Comparison of ENCODE assay signal across 18 cellular contexts in the genomic region with DNA sequence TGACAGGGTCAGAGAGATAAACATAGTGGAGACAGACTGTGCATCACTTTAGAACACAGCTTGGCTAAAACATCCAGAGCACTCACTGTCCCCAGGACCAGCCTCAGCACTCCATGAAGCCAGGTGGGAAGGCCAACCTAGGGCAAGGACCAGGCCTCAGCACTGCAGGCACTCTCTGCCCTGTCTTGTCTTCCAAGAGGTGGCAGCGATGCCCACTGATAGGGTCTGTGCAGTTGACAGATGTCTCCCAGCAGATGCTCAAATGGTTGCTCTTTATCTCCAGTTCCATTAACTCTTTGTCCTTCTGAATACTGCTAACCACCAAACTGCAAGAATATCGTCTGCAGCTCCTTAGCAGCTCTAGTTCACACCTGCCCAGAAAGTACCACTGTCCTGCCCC. TPM values are rescaled to one million over a fixed set of nuclear protein-coding genes. Genes with fewer than 3 reads are reported as not detected.
A peak's percentile ranks its signal among the peaks of the same experiment; 100 is the strongest.
DNase-seq lines count a peak whose midpoint lies in the region; ATAC-seq and TF ChIP-seq lines count a peak whose summit lies in the region.
"Had no signal": no experiment of that assay in that cellular context is flagged by ENCODE, and none has a peak within 500 bp of the region (broad histone marks: within the 10 kb centered on the region; RNA-seq: fewer than 3 reads in every experiment).

No MANE protein-coding gene starts in this region.

- no peak overlapping the region for H3K27ac ChIP-seq in CD4-positive, alpha-beta T cell (ENCODE audit: low read depth, low read length)
- no peak overlapping the region for H3K27ac ChIP-seq in left lung
- H3K27ac ChIP-seq: GM23248 had no signal

- CTCF ChIA-PET in CD4-positive, alpha-beta T cell (lab: Charles Lee), result interaction anchor here (0.6 to 2.3 kb wide), 6 partner anchors 10 to 512 kb away, joined by 3 to 18 read pairs (median 4); a partner anchor contains a TSS

- peaks cover 0 to 4% of the 10 kb centered on the region in 2 donors for H3K4me1 ChIP-seq in left lung

- POLR2A ChIA-PET in CD4-positive, alpha-beta T cell (lab: Charles Lee), result interaction anchor here (1.0 to 2.7 kb wide), 4 partner anchors 9 to 74 kb away, joined by 3 to 18 read pairs (median 13); a partner anchor contains a TSS

- H3K36me3 Mint-ChIP-seq in activated T-cell treated with anti-CD3 and anti-CD28 coated beads, Interleukin-2, amount 50 U/mL, for 24 hours (ENCODE audit: low read depth), result peaks cover 63% of the 10 kb centered on the region
- peaks cover 59% of the 10 kb centered on the region for H3K36me3 Mint-ChIP-seq in CD4-positive, alpha-beta T cell (ENCODE audit: low read depth)
- no peaks in the 10 kb centered on the region for H3K36me3 Mint-ChIP-seq in IgD-negative memory B cell

- H3K4me1 Mint-ChIP-seq in activated T-cell treated with anti-CD3 and anti-CD28 coated beads, Interleukin-2, amount 50 U/mL, for 24 hours (ENCODE audit: low read depth), result peaks cover 21% of the 10 kb centered on the region
- H3K4me1 Mint-ChIP-seq in CD4-positive, alpha-beta T cell (ENCODE audit: low read depth), result peaks cover 22% of the 10 kb centered on the region
- peaks cover 0 to 6% (median 2%) of the 10 kb centered on the region in 3 donors for H3K4me1 Mint-ChIP-seq in IgD-negative memory B cell

- intact Hi-C loops in CD4-positive, alpha-beta T cell (cut with DNase I, micrococcal nuclease), result loop anchor here (1.0 to 5.0 kb wide), 3 partner anchors 72 to 324 kb away; a partner anchor contains a TSS
- intact Hi-C loops in left lung (cut with DNase I), result loop anchor here in 1 of 2 donors (5.0 kb wide), 1 partner anchor 322 kb away; no protein-coding TSS in a partner anchor

- H3K9me3 ChIP-seq in CD4-positive, alpha-beta T cell (ENCODE audit: control insufficient read depth, low read length), result no peaks in the 10 kb centered on the region
- no peaks in the 10 kb centered on the region for H3K9me3 ChIP-seq in left lung

- no peaks in the 10 kb centered on the region for H3K27me3 ChIP-seq in CD4-positive, alpha-beta T cell (ENCODE audit: control insufficient read depth, insufficient read depth, low read length)
- no peaks in the 10 kb centered on the region for H3K27me3 ChIP-seq in left lung

- TF ChIP-seq CTCF in CD4-positive, alpha-beta T cell (IDR thresholded peaks at IDR 0.05), result no peak
- TF ChIP-seq CTCF in left lung (IDR thresholded peaks at IDR 0.05), result no peak

- no peaks in the 10 kb centered on the region for H3K9me3 Mint-ChIP-seq in activated T-cell treated with anti-CD3 and anti-CD28 coated beads, Interleukin-2, amount 50 U/mL, for 24 hours
- no peaks in the 10 kb centered on the region for H3K9me3 Mint-ChIP-seq in CD4-positive, alpha-beta T cell
- no peaks in the 10 kb centered on the region for H3K9me3 Mint-ChIP-seq in IgD-negative memory B cell

- no peak for ATAC-seq in CD4-positive, alpha-beta T cell (ENCODE audit: poor library complexity)
- ATAC-seq in left lobe of liver (no peak), HG02623 (IDR thresholded peaks at IDR 0.05; ENCODE audit: unreplicated experiment) (no peak), left lung (no peak)
- ATAC-seq: PC-3 had no signal

- DNase-seq in activated T-cell treated with anti-CD3 and anti-CD28 coated beads, Interleukin-2, amount 50 U/mL, for 24 hours, result no peak
- no peak for DNase-seq in activated T-cell treated with anti-CD3 and anti-CD28 coated beads for 4 hours
- DNase-seq in CD4-positive, alpha-beta T cell, result no peak
- peak; percentile 42 for DNase-seq in left lobe of liver (ENCODE audit: low spot score)
- DNase-seq in DMS53 treated with DMSO at 0.1 percent for 48 hours (lab: John Stamatoyannopoulos, UW; ENCODE audit: unreplicated experiment), result no peak
- no peak for DNase-seq in left lung
- DNase-seq: COR-L47, DMS53, GM23248, Karpas-422, MM.1S, NCI-H1105 treated with DMSO at 0.1 percent for 48 hours, NCI-H187, NCI-H446, PC-3 had no signal

- peaks cover 0 to 67% of the 10 kb centered on the region in 2 donors for H3K36me3 ChIP-seq in left lung

- no peak overlapping the region for H3K4me3 ChIP-seq in left lung
- H3K4me3 ChIP-seq: GM23248 had no signal

- peak overlapping the region; percentile 70 for H3K27ac Mint-ChIP-seq in activated T-cell treated with anti-CD3 and anti-CD28 coated beads, Interleukin-2, amount 50 U/mL, for 24 hours
- peak overlapping the region; percentile 40 for H3K27ac Mint-ChIP-seq in CD4-positive, alpha-beta T cell
- H3K27ac Mint-ChIP-seq in IgD-negative memory B cell, result peak overlapping the region in 2 of 3 donors; percentile 9 to 16

- no peaks in the 10 kb centered on the region for H3K27me3 Mint-ChIP-seq in activated T-cell treated with anti-CD3 and anti-CD28 coated beads, Interleukin-2, amount 50 U/mL, for 24 hours
- no peaks in the 10 kb centered on the region for H3K27me3 Mint-ChIP-seq in CD4-positive, alpha-beta T cell
- H3K27me3 Mint-ChIP-seq in IgD-negative memory B cell, result no peaks in the 10 kb centered on the region

- no peak overlapping the region for H3K4me3 Mint-ChIP-seq in activated T-cell treated with anti-CD3 and anti-CD28 coated beads, Interleukin-2, amount 50 U/mL, for 24 hours
- H3K4me3 Mint-ChIP-seq in CD4-positive, alpha-beta T cell, result no peak overlapping the region
- H3K4me3 Mint-ChIP-seq in IgD-negative memory B cell, result no peak overlapping the region

RNA-seq across cellular contexts. Expression of a gene that starts 9.1 kb away (rescaled TPM):
- 100 to 1,000 TPM; 126 to 127 TPM for total RNA-seq in CD4-positive, alpha-beta T cell
- 52.0 TPM for polyA plus RNA-seq in IgD-negative memory B cell
- total RNA-seq in left lobe of liver, result 32.9 TPM
- 10 to 100 TPM; 43.1 to 58.0 TPM for total RNA-seq in left lung

RNA-seq across cellular contexts. Expression of a gene that starts 17.4 kb away (rescaled TPM):
- total RNA-seq in CD4-positive, alpha-beta T cell, result 100 to 1,000 TPM; 134 to 138 TPM
- polyA plus RNA-seq in IgD-negative memory B cell, result 59.9 TPM
- total RNA-seq in left lobe of liver (45.5 TPM), left lung (10 to 100 TPM; 69.6 to 84.7 TPM)

RNA-seq across cellular contexts. Expression of a gene that starts 23.5 kb away (rescaled TPM):
- total RNA-seq in CD4-positive, alpha-beta T cell, result under 1 TPM in 1 of 2 experiments, not detected in 1; 0.08 TPM
- not detected for polyA plus RNA-seq in IgD-negative memory B cell
- total RNA-seq in left lobe of liver (21.1 TPM), left lung (under 1 TPM in 1 of 2 donors, not detected in 1; 0.06 TPM)
- total RNA-seq: G401, GM23248 had no signal
- polyA plus RNA-seq: GM23248 had no signal

RNA-seq across cellular contexts. Expression of a gene that starts 41.8 kb away (rescaled TPM):
- total RNA-seq in CD4-positive, alpha-beta T cell, result 10 to 100 TPM; 39.8 to 43.8 TPM
- 26.6 TPM for polyA plus RNA-seq in IgD-negative memory B cell
- total RNA-seq in left lobe of liver (50.9 TPM), left lung (100 to 1,000 TPM; 159 to 184 TPM)

Comparison
In these comparisons a context has a peak if more than half of its experiments do, and no peak if none do; other contexts are left out.
1. H3K27ac Mint-ChIP-seq: peak in every context shown above with its lines; median percentile 70 in activated T-cell treated with anti-CD3 and anti-CD28 coated beads, Interleukin-2, amount 50 U/mL, for 24 hours; 40 in CD4-positive, alpha-beta T cell; 12 in IgD-negative memory B cell.
2. RNA of a gene that starts 23.5 kb away (total RNA-seq): 21.1 TPM in left lobe of liver (single experiment); 0.08 TPM in CD4-positive, alpha-beta T cell and 0.06 TPM in left lung; every median in the first group is over 10 times any median in the second.